1 cellular context compared by ENCODE assay signal in genomic region chr1:198165927-198166647, GRCh38.
TF ChIP-seq lines count a peak whose summit lies in the region.

No MANE protein-coding gene starts in this region.

TF ChIP-seq in A549, 52 proteins besides CTCF, POLR2A, EP300 and RAD21 (continued from another document):
- no peak for TF ChIP-seq REST (IDR thresholded peaks at IDR 0.05)
- no peak for TF ChIP-seq RNF2 (IDR thresholded peaks at IDR 0.05; ENCODE audit: borderline replicate concordance, low read depth)
- no peak for TF ChIP-seq HDAC2 (IDR thresholded peaks at IDR 0.05)
- no peak for TF ChIP-seq ZC3H11A (IDR thresholded peaks at IDR 0.05)
- TF ChIP-seq FOXS1 (CRISPR knock-in tag; IDR thresholded peaks at IDR 0.05), result no peak
- no peak for TF ChIP-seq BHLHE40 (IDR thresholded peaks at IDR 0.05; ENCODE audit: low read depth, low read length)
- no peak for TF ChIP-seq ZSCAN20 (CRISPR knock-in tag; IDR thresholded peaks at IDR 0.05)
- TF ChIP-seq KDM1A (IDR thresholded peaks at IDR 0.05; ENCODE audit: low read depth), result no peak
- no peak for TF ChIP-seq CBX8 (IDR thresholded peaks at IDR 0.05)
- no peak for TF ChIP-seq MYC (IDR thresholded peaks at IDR 0.05; ENCODE audit: borderline replicate concordance, low read length)
- no peak for TF ChIP-seq HES2 (IDR thresholded peaks at IDR 0.05)
- no peak for TF ChIP-seq HOXB5 (CRISPR knock-in tag; IDR thresholded peaks at IDR 0.05)
